1 cellular context compared by ENCODE assay signal in the genomic region with DNA sequence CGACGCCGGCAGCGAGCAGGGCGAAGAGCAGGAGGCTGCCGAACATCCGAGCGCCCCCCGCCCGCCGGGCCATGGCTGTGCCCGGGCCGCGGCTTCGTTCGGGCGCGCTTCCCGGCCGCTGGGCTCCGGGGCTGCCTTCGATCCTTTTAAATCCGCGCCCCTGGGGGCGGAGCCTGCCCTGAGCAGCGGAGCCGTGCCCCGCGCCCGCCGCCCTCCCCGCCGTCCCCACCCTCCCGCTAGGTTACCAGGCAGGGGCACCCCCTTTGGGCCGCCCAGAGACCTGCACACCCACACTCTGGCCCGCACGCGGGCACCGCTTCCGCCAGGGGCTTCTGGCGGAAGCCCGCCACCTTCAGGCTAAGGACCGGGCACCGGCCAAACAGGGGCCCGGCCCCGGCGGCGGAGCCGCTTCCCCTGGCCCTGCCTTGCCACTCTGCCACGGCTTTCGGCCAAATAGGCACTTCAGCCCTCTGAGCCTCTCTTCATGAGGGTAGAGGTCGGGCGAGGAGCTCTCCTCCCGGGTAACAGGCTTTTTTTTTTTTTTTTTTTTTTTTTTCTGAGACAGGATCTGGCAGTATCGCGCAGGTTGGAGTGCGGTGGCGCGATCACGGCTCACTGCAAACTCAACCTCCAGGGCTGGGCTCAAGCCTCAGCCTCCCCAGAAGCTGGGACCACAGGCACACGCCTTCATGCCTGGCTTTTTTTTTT.
TF ChIP-seq lines count a peak whose summit lies in the region.

A gene with protein sequence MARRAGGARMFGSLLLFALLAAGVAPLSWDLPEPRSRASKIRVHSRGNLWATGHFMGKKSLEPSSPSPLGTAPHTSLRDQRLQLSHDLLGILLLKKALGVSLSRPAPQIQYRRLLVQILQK (minus strand): TSS at position 120 of the 708 bp plus-strand sequence. CDS start 47 bp downstream, at position 73.

TF ChIP-seq in HepG2, 621 proteins besides CTCF, POLR2A, EP300 and RAD21 (continued from another document and continues in another):
- TF ChIP-seq NR2C2 (CRISPR knock-in tag; IDR thresholded peaks at IDR 0.05; ENCODE audit: borderline replicate concordance) (0 out of 2 replicates have a peak, but pooled peaks have one; percentile 38), ZNF430 (CRISPR knock-in tag; IDR thresholded peaks at IDR 0.05) (0 out of 2 replicates have a peak, but pooled peaks have one; percentile 5), ZNF235 (CRISPR knock-in tag; IDR thresholded peaks at IDR 0.05; ENCODE audit: borderline replicate concordance) (no peak), ZNF546 (CRISPR knock-in tag; conservative IDR thresholded peaks at IDR 0.05) (no peak; the same call in 1 of the 2 replicates), SNAI1 (CRISPR knock-in tag; IDR thresholded peaks at IDR 0.05; ENCODE audit: borderline replicate concordance) (no peak), GZF1 (CRISPR knock-in tag; IDR thresholded peaks at IDR 0.05) (no peak), ZNF569 (CRISPR knock-in tag; IDR thresholded peaks at IDR 0.05; ENCODE audit: borderline replicate concordance) (no peak), ZBTB38 (CRISPR knock-in tag; IDR thresholded peaks at IDR 0.05) (no peak; the same call in 1 of the 2 replicates), KLF16 (CRISPR knock-in tag; IDR thresholded peaks at IDR 0.05) (no peak), ZNF33B (CRISPR knock-in tag; IDR thresholded peaks at IDR 0.05) (no peak), ZNF263 (CRISPR knock-in tag; IDR thresholded peaks at IDR 0.05) (no peak), ZNF766 (CRISPR knock-in tag; IDR thresholded peaks at IDR 0.05; ENCODE audit: borderline replicate concordance) (0 out of 2 replicates have a peak, but pooled peaks have one; percentile 35), ZNF350 (CRISPR knock-in tag; IDR thresholded peaks at IDR 0.05; ENCODE audit: borderline replicate concordance, low read depth) (no peak), MED1 (CRISPR knock-in tag; IDR thresholded peaks at IDR 0.05) (0 out of 2 replicates have a peak, but pooled peaks have one; percentile 19), MZF1 (CRISPR knock-in tag; IDR thresholded peaks at IDR 0.05; ENCODE audit: borderline replicate concordance) (no peak), ZSCAN29 (CRISPR knock-in tag; conservative IDR thresholded peaks at IDR 0.05) (no peak), ARNT2 (CRISPR knock-in tag; IDR thresholded peaks at IDR 0.05; ENCODE audit: low read depth) (peak; percentile 45; the same call in 1 of the 2 replicates), NR1H2 (CRISPR knock-in tag; IDR thresholded peaks at IDR 0.05; ENCODE audit: borderline replicate concordance, low read depth) (no peak), ZNF720 (CRISPR knock-in tag; IDR thresholded peaks at IDR 0.05) (no peak), MTA3 (CRISPR knock-in tag; IDR thresholded peaks at IDR 0.05) (no peak), ZBTB3 (CRISPR knock-in tag; IDR thresholded peaks at IDR 0.05; ENCODE audit: borderline replicate concordance, low read depth) (no peak; the same call in 1 of the 2 replicates), RFX3 (CRISPR knock-in tag; IDR thresholded peaks at IDR 0.05) (no peak), ZNF501 (CRISPR knock-in tag; IDR thresholded peaks at IDR 0.05) (no peak), CAMTA2 (CRISPR knock-in tag; IDR thresholded peaks at IDR 0.05; ENCODE audit: borderline replicate concordance) (no peak), GTF2F1 (IDR thresholded peaks at IDR 0.05; ENCODE audit: low read length) (0 out of 2 replicates have a peak, but pooled peaks have one; percentile 27), HMG20B (CRISPR knock-in tag; conservative IDR thresholded peaks at IDR 0.05) (no peak), ZNF761 (CRISPR knock-in tag; conservative IDR thresholded peaks at IDR 0.05) (no peak; the same call in 1 of the 2 replicates), ELF1 (CRISPR knock-in tag; IDR thresholded peaks at IDR 0.05) (peak; percentile 70; the same call in 1 of the 2 replicates), GFI1 (CRISPR knock-in tag; IDR thresholded peaks at IDR 0.05; ENCODE audit: borderline replicate concordance) (no peak)
- TF ChIP-seq, protein P1, sequence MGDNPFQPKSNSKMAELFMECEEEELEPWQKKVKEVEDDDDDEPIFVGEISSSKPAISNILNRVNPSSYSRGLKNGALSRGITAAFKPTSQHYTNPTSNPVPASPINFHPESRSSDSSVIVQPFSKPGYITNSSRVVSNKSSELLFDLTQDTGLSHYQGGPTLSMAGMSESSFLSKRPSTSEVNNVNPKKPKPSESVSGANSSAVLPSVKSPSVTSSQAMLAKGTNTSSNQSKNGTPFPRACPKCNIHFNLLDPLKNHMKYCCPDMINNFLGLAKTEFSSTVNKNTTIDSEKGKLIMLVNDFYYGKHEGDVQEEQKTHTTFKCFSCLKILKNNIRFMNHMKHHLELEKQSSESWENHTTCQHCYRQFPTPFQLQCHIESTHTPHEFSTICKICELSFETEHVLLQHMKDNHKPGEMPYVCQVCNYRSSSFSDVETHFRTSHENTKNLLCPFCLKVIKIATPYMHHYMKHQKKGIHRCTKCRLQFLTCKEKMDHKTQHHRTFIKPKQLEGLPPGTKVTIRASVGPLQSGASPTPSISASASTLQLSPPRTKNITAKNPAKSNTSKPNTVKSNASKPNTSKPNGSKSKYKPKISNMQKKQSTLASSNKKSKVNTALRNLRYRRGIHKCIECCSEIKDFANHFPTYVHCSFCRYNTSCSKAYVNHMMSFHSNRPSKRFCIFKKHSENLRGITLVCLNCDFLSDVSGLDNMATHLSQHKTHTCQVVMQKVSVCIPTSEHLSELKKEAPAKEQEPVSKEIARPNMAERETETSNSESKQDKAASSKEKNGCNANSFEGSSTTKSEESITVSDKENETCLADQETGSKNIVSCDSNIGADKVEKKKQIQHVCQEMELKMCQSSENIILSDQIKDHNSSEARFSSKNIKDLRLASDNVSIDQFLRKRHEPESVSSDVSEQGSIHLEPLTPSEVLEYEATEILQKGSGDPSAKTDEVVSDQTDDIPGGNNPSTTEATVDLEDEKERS (CRISPR knock-in tag; IDR thresholded peaks at IDR 0.05): no peak
- TF ChIP-seq, protein P2, sequence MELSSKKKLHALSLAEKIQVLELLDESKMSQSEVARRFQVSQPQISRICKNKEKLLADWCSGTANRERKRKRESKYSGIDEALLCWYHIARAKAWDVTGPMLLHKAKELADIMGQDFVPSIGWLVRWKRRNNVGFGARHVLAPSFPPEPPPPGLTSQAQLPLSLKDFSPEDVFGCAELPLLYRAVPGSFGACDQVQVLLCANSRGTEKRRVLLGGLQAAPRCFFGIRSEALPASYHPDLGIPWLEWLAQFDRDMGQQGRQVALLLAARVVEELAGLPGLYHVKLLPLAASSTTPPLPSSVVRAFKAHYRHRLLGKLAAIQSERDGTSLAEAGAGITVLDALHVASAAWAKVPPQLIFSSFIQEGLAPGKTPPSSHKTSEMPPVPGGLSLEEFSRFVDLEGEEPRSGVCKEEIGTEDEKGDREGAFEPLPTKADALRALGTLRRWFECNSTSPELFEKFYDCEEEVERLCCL (CRISPR knock-in tag; IDR thresholded peaks at IDR 0.05; ENCODE audit: borderline replicate concordance): no peak
- TF ChIP-seq, protein P3, sequence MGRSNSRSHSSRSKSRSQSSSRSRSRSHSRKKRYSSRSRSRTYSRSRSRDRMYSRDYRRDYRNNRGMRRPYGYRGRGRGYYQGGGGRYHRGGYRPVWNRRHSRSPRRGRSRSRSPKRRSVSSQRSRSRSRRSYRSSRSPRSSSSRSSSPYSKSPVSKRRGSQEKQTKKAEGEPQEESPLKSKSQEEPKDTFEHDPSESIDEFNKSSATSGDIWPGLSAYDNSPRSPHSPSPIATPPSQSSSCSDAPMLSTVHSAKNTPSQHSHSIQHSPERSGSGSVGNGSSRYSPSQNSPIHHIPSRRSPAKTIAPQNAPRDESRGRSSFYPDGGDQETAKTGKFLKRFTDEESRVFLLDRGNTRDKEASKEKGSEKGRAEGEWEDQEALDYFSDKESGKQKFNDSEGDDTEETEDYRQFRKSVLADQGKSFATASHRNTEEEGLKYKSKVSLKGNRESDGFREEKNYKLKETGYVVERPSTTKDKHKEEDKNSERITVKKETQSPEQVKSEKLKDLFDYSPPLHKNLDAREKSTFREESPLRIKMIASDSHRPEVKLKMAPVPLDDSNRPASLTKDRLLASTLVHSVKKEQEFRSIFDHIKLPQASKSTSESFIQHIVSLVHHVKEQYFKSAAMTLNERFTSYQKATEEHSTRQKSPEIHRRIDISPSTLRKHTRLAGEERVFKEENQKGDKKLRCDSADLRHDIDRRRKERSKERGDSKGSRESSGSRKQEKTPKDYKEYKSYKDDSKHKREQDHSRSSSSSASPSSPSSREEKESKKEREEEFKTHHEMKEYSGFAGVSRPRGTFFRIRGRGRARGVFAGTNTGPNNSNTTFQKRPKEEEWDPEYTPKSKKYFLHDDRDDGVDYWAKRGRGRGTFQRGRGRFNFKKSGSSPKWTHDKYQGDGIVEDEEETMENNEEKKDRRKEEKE (IDR thresholded peaks at IDR 0.05): no peak
- TF ChIP-seq, protein P4, sequence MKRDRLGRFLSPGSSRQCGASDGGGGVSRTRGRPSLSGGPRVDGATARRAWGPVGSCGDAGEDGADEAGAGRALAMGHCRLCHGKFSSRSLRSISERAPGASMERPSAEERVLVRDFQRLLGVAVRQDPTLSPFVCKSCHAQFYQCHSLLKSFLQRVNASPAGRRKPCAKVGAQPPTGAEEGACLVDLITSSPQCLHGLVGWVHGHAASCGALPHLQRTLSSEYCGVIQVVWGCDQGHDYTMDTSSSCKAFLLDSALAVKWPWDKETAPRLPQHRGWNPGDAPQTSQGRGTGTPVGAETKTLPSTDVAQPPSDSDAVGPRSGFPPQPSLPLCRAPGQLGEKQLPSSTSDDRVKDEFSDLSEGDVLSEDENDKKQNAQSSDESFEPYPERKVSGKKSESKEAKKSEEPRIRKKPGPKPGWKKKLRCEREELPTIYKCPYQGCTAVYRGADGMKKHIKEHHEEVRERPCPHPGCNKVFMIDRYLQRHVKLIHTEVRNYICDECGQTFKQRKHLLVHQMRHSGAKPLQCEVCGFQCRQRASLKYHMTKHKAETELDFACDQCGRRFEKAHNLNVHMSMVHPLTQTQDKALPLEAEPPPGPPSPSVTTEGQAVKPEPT (CRISPR knock-in tag; IDR thresholded peaks at IDR 0.05; ENCODE audit: low read depth): 0 out of 2 replicates have a peak, but pooled peaks have one; percentile 45
- TF ChIP-seq, protein P5, sequence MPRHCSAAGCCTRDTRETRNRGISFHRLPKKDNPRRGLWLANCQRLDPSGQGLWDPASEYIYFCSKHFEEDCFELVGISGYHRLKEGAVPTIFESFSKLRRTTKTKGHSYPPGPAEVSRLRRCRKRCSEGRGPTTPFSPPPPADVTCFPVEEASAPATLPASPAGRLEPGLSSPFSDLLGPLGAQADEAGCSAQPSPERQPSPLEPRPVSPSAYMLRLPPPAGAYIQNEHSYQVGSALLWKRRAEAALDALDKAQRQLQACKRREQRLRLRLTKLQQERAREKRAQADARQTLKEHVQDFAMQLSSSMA (CRISPR knock-in tag; IDR thresholded peaks at IDR 0.05): no peak
- TF ChIP-seq, protein P6, sequence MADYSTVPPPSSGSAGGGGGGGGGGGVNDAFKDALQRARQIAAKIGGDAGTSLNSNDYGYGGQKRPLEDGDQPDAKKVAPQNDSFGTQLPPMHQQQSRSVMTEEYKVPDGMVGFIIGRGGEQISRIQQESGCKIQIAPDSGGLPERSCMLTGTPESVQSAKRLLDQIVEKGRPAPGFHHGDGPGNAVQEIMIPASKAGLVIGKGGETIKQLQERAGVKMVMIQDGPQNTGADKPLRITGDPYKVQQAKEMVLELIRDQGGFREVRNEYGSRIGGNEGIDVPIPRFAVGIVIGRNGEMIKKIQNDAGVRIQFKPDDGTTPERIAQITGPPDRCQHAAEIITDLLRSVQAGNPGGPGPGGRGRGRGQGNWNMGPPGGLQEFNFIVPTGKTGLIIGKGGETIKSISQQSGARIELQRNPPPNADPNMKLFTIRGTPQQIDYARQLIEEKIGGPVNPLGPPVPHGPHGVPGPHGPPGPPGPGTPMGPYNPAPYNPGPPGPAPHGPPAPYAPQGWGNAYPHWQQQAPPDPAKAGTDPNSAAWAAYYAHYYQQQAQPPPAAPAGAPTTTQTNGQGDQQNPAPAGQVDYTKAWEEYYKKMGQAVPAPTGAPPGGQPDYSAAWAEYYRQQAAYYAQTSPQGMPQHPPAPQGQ (CRISPR knock-in tag; IDR thresholded peaks at IDR 0.05; ENCODE audit: borderline replicate concordance): no peak
- TF ChIP-seq, protein P7, sequence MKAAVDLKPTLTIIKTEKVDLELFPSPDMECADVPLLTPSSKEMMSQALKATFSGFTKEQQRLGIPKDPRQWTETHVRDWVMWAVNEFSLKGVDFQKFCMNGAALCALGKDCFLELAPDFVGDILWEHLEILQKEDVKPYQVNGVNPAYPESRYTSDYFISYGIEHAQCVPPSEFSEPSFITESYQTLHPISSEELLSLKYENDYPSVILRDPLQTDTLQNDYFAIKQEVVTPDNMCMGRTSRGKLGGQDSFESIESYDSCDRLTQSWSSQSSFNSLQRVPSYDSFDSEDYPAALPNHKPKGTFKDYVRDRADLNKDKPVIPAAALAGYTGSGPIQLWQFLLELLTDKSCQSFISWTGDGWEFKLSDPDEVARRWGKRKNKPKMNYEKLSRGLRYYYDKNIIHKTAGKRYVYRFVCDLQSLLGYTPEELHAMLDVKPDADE (CRISPR knock-in tag; IDR thresholded peaks at IDR 0.05): no peak
- TF ChIP-seq, protein P8, sequence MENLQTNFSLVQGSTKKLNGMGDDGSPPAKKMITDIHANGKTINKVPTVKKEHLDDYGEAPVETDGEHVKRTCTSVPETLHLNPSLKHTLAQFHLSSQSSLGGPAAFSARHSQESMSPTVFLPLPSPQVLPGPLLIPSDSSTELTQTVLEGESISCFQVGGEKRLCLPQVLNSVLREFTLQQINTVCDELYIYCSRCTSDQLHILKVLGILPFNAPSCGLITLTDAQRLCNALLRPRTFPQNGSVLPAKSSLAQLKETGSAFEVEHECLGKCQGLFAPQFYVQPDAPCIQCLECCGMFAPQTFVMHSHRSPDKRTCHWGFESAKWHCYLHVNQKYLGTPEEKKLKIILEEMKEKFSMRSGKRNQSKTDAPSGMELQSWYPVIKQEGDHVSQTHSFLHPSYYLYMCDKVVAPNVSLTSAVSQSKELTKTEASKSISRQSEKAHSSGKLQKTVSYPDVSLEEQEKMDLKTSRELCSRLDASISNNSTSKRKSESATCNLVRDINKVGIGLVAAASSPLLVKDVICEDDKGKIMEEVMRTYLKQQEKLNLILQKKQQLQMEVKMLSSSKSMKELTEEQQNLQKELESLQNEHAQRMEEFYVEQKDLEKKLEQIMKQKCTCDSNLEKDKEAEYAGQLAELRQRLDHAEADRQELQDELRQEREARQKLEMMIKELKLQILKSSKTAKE (CRISPR knock-in tag; IDR thresholded peaks at IDR 0.05; ENCODE audit: borderline replicate concordance): no peak
- TF ChIP-seq, protein P9, sequence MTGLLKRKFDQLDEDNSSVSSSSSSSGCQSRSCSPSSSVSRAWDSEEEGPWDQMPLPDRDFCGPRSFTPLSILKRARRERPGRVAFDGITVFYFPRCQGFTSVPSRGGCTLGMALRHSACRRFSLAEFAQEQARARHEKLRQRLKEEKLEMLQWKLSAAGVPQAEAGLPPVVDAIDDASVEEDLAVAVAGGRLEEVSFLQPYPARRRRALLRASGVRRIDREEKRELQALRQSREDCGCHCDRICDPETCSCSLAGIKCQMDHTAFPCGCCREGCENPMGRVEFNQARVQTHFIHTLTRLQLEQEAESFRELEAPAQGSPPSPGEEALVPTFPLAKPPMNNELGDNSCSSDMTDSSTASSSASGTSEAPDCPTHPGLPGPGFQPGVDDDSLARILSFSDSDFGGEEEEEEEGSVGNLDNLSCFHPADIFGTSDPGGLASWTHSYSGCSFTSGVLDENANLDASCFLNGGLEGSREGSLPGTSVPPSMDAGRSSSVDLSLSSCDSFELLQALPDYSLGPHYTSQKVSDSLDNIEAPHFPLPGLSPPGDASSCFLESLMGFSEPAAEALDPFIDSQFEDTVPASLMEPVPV (CRISPR knock-in tag; IDR thresholded peaks at IDR 0.05): no peak
- TF ChIP-seq, protein P10, sequence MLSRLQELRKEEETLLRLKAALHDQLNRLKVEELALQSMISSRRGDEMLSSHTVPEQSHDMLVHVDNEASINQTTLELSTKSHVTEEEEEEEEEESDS (CRISPR knock-in tag; IDR thresholded peaks at IDR 0.05; ENCODE audit: borderline replicate concordance): no peak
